ENCODE assay signal across 36 cellular contexts in the genomic region with DNA sequence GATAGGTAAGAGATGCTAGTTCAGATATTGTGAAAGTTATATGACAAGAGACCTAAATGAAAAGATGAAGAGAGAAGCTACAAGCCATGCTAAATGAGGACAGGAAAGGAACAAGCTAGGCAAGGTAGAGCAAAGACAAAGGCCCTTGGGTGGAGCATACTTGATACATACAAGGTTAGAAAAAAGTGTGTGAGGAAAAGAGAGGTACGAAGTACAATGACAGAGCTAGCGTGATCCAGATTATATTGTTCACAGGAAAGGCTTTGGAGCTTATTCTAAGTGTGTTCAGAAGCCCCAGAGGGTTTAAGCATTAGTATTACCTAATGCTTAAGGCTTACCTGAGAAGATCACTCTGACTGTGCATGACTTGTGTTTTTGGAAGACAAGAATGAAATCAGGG.
"Had no signal": no experiment of that assay in that cellular context is flagged by ENCODE, and none has a peak within 500 bp of the region (broad histone marks: within the 10 kb centered on the region; RNA-seq: fewer than 3 reads in every experiment).

No MANE protein-coding gene starts in this region.

- H3K36me3 Mint-ChIP-seq: activated naive CD4-positive, alpha-beta T cell treated with anti-CD3 and anti-CD28 coated beads, Interleukin-2, amount 50 U/mL, for 72 hours had no signal

- ATAC-seq: activated naive CD4-positive, alpha-beta T cell treated with anti-CD3 and anti-CD28 coated beads, Interleukin-2, amount 50 U/mL, for 72 hours; body of pancreas; PC-3 had no signal

- DNase-seq: activated B cell treated with CpG ODN at 0.5 μM for 24 hours; activated CD4-positive, alpha-beta memory T cell treated with anti-CD3 and anti-CD28 coated beads, Interleukin-2, amount 10 ng/mL, durations not matched to agents 7 days and 5 days; activated CD4-positive, alpha-beta T cell treated with anti-CD3 and anti-CD28 coated beads for 4 hours; activated CD4-positive, CD25-positive, alpha-beta regulatory T cell treated with anti-CD3 and anti-CD28 coated beads, Interleukin-2, amount 50 U/mL, for 72 hours; activated CD8-positive, alpha-beta memory T cell treated with anti-CD3 and anti-CD28 coated beads for 24 hours; activated gamma-delta T cell treated with Interleukin-2 at 50 U/mL for 16 hours; activated naive CD4-positive, alpha-beta T cell treated with anti-CD3 and anti-CD28 coated beads for 36 hours; activated T-cell treated with anti-CD3 and anti-CD28 coated beads, Interleukin-2, amount 50 U/mL, for 24 hours; adrenal gland; body of pancreas; MM.1S; MV-4-11; NCI-H1092; NCI-H1436 treated with DMSO at 0.1 percent for 48 hours; NCI-H1694 treated with DMSO at 0.1 percent for 48 hours; NCI-H2029; NCI-H2171 treated with DMSO at 0.1 percent for 48 hours; NCI-H2227 treated with DMSO at 0.1 percent for 48 hours; NCI-H446 treated with DMSO at 0.1 percent for 48 hours; NCI-H524; NCI-H69; NK-92 treated with Interleukin-12 subunit alpha and Interleukin-12 subunit beta, amount 100 ng/mL, for 24 hours; PC-3; Peyer's patch; RPMI8226; SHP77 treated with DMSO at 0.1 percent for 48 hours; SK-N-SH; T-helper 1 cell; T-helper 2 cell; T-helper 9 cell had no signal

- H3K4me1 Mint-ChIP-seq: activated B cell treated with CpG ODN at 0.5 μM for 24 hours; activated CD4-positive, alpha-beta memory T cell treated with anti-CD3 and anti-CD28 coated beads, Interleukin-2, amount 10 ng/mL, durations not matched to agents 7 days and 5 days had no signal

- H3K27me3 ChIP-seq: adrenal gland, body of pancreas, breast epithelium, Peyer's patch, SJSA1 had no signal

- H3K27me3 Mint-ChIP-seq: activated B cell treated with CpG ODN at 0.5 μM for 24 hours; activated CD4-positive, alpha-beta memory T cell treated with anti-CD3 and anti-CD28 coated beads, Interleukin-2, amount 10 ng/mL, durations not matched to agents 7 days and 5 days; activated T-cell treated with anti-CD3 and anti-CD28 coated beads, Interleukin-2, amount 50 U/mL, for 24 hours had no signal

- H3K4me2 ChIP-seq: KMS-11, SK-N-SH had no signal

- H3K4me3 Mint-ChIP-seq: activated B cell treated with CpG ODN at 0.5 μM for 24 hours; activated CD4-positive, alpha-beta memory T cell treated with anti-CD3 and anti-CD28 coated beads, Interleukin-2, amount 10 ng/mL, durations not matched to agents 7 days and 5 days; activated naive CD4-positive, alpha-beta T cell treated with anti-CD3 and anti-CD28 coated beads for 36 hours; activated T-cell treated with anti-CD3 and anti-CD28 coated beads, Interleukin-2, amount 50 U/mL, for 24 hours; activated T-helper 1 cell treated with anti-CD3 and anti-CD28 coated beads, Interleukin-12 subunit alpha, Interleukin-12 subunit beta, Interleukin-2, Interleukin-4 antibody, amounts not matched to agents 30 ng/mL and 10 ng/mL and 1 ng/mL, durations not matched to agents 14 hours and 24 hours and 36 hours had no signal

- H3K27ac ChIP-seq: adrenal gland, body of pancreas, breast epithelium, KMS-11, Peyer's patch, SJSA1, VCaP had no signal

- H3K36me3 ChIP-seq: adrenal gland, breast epithelium, Peyer's patch, SJSA1 had no signal

- H3K9me3 ChIP-seq: adrenal gland, body of pancreas, Peyer's patch, SJSA1 had no signal

- H3K4me3 ChIP-seq: adrenal gland, body of pancreas, breast epithelium, Peyer's patch, SJSA1 had no signal

- H3K4me1 ChIP-seq: body of pancreas, breast epithelium, Peyer's patch, SJSA1 had no signal

- H3K27ac Mint-ChIP-seq: activated B cell treated with CpG ODN at 0.5 μM for 24 hours; activated CD4-positive, alpha-beta memory T cell treated with anti-CD3 and anti-CD28 coated beads, Interleukin-2, amount 10 ng/mL, durations not matched to agents 7 days and 5 days; activated naive CD4-positive, alpha-beta T cell treated with anti-CD3 and anti-CD28 coated beads for 36 hours; activated naive CD4-positive, alpha-beta T cell treated with anti-CD3 and anti-CD28 coated beads, Interleukin-2, amount 50 U/mL, for 72 hours; activated T-cell treated with anti-CD3 and anti-CD28 coated beads, Interleukin-2, amount 50 U/mL, for 24 hours; activated T-helper 1 cell treated with anti-CD3 and anti-CD28 coated beads, Interleukin-12 subunit alpha, Interleukin-12 subunit beta, Interleukin-2, Interleukin-4 antibody, amounts not matched to agents 30 ng/mL and 10 ng/mL and 1 ng/mL, durations not matched to agents 14 hours and 24 hours and 36 hours had no signal
